ENCODE assay signal across 9 cellular contexts in genomic region chr1:175887981-175888428, GRCh38.
A peak's percentile ranks its signal among the peaks of the same experiment; 100 is the strongest.
DNase-seq lines count a peak whose midpoint lies in the region; ATAC-seq and TF ChIP-seq lines count a peak whose summit lies in the region.
"Had no signal": no experiment of that assay in that cellular context is flagged by ENCODE, and none has a peak within 500 bp of the region (broad histone marks: within the 10 kb centered on the region; RNA-seq: fewer than 3 reads in every experiment).

No MANE protein-coding gene starts in this region.

- no peaks in the 10 kb centered on the region for H3K4me1 Mint-ChIP-seq in activated naive CD8-positive, alpha-beta T cell treated with anti-CD3 and anti-CD28 coated beads, Interleukin-2, amount 10 ng/mL, durations not matched to agents 7 days and 5 days
- H3K4me1 Mint-ChIP-seq: T-cell had no signal

- H3K9me3 Mint-ChIP-seq in activated naive CD8-positive, alpha-beta T cell treated with anti-CD3 and anti-CD28 coated beads, Interleukin-2, amount 10 ng/mL, durations not matched to agents 7 days and 5 days, result no peaks in the 10 kb centered on the region
- H3K9me3 Mint-ChIP-seq: T-cell had no signal

- no peaks in the 10 kb centered on the region for H3K36me3 ChIP-seq in BE2C
- H3K36me3 ChIP-seq in heart left ventricle, result no peaks in the 10 kb centered on the region
- H3K36me3 ChIP-seq in prostate gland, result no peaks in the 10 kb centered on the region

- WGBS in heart left ventricle, 4 donors, result 33 to 37% (median 33%) methylated on average over 17 of the region's 17 CpGs
- 28% methylated on average over 17 of the region's 17 CpGs for WGBS in prostate gland

- ATAC-seq in GM18502 (IDR thresholded peaks at IDR 0.05; ENCODE audit: poor library complexity, unreplicated experiment), result peak; percentile 85
- ATAC-seq in HG02981 (IDR thresholded peaks at IDR 0.05; ENCODE audit: unreplicated experiment), result peak; percentile 88
- ATAC-seq in activated naive CD8-positive, alpha-beta T cell treated with anti-CD3 and anti-CD28 coated beads, Interleukin-2, amount 10 ng/mL, durations not matched to agents 7 days and 5 days (ENCODE audit: low read depth), result peak; percentile 61
- peak; percentile 82 to 97 (median 92) for ATAC-seq in heart left ventricle
- ATAC-seq in GM18873 (IDR thresholded peaks at IDR 0.05; ENCODE audit: low FRiP score, unreplicated experiment), result no peak

- no peaks in the 10 kb centered on the region for H3K27me3 ChIP-seq in BE2C
- no peaks in the 10 kb centered on the region for H3K27me3 ChIP-seq in heart left ventricle
- no peaks in the 10 kb centered on the region for H3K27me3 ChIP-seq in prostate gland (replicated peaks; ENCODE audit: insufficient read depth)

- TF ChIP-seq POLR2A in heart left ventricle (IDR thresholded peaks at IDR 0.05) (no peak), prostate gland (IDR thresholded peaks at IDR 0.05) (no peak)

- H3K4me3 Mint-ChIP-seq in activated naive CD8-positive, alpha-beta T cell treated with anti-CD3 and anti-CD28 coated beads, Interleukin-2, amount 10 ng/mL, durations not matched to agents 7 days and 5 days, result no peak overlapping the region
- H3K4me3 Mint-ChIP-seq: T-cell had no signal

- TF ChIP-seq CTCF in BE2C (IDR thresholded peaks at IDR 0.05; ENCODE audit: low read depth, low read length), result peak; percentile 93
- peak; percentile 64 to 88 (median 78) for TF ChIP-seq CTCF in heart left ventricle (IDR thresholded peaks at IDR 0.05)
- TF ChIP-seq CTCF in prostate gland (IDR thresholded peaks at IDR 0.05), result peak in 3 of 4 experiments; percentile 26 to 52 (median 33)

- POLR2A ChIA-PET in activated naive CD8-positive, alpha-beta T cell treated with anti-CD3 and anti-CD28 coated beads, Interleukin-2, amount 10 ng/mL, durations not matched to agents 7 days and 5 days (lab: Charles Lee), result no interaction called here

- no peak overlapping the region for H3K27ac Mint-ChIP-seq in activated naive CD8-positive, alpha-beta T cell treated with anti-CD3 and anti-CD28 coated beads, Interleukin-2, amount 10 ng/mL, durations not matched to agents 7 days and 5 days
- H3K27ac Mint-ChIP-seq: T-cell had no signal

- DNase-seq in BE2C, result peak; percentile 73
- peak; percentile 50 for DNase-seq in NCI-H2171 (lab: John Stamatoyannopoulos, UW)
- no peak for DNase-seq in activated naive CD8-positive, alpha-beta T cell treated with anti-CD3 and anti-CD28 coated beads, Interleukin-2, amount 10 ng/mL, durations not matched to agents 7 days and 5 days
- DNase-seq in heart left ventricle, result peak; percentile 45 to 68 (median 56)
- DNase-seq in prostate gland (ENCODE audit: low spot score), result no peak

- H3K4me1 ChIP-seq in BE2C, result no peaks in the 10 kb centered on the region
- H3K4me1 ChIP-seq in heart left ventricle, result peaks cover 0 to 10% (median 0%) of the 10 kb centered on the region in 12 donors
- H3K4me1 ChIP-seq in prostate gland (replicated peaks), result no peaks in the 10 kb centered on the region

- no peaks in the 10 kb centered on the region for H3K9me3 ChIP-seq in BE2C
- no peaks in the 10 kb centered on the region for H3K9me3 ChIP-seq in heart left ventricle
- no peaks in the 10 kb centered on the region for H3K9me3 ChIP-seq in prostate gland

- H3K27ac ChIP-seq in heart left ventricle (no peak overlapping the region), prostate gland (no peak overlapping the region)

- H3K27me3 Mint-ChIP-seq in activated naive CD8-positive, alpha-beta T cell treated with anti-CD3 and anti-CD28 coated beads, Interleukin-2, amount 10 ng/mL, durations not matched to agents 7 days and 5 days, result peaks cover 7% of the 10 kb centered on the region
- H3K27me3 Mint-ChIP-seq: T-cell had no signal

- intact Hi-C loops in heart left ventricle (cut with DNase I), result loop anchor here (2.0 to 10.0 kb wide), 10 partner anchors 143 to 736 kb away; partner anchors contain the start of gene TNR (in 1 of the 10)
- intact Hi-C loops in prostate gland (cut with DNase I), result loop anchor here (10.0 kb wide), 2 partner anchors 403 to 733 kb away; no protein-coding TSS in a partner anchor

- H3K4me3 ChIP-seq in BE2C (ENCODE audit: low read depth, low read length) (no peak overlapping the region), heart left ventricle (no peak overlapping the region), prostate gland (no peak overlapping the region)

- no peaks in the 10 kb centered on the region for H3K36me3 Mint-ChIP-seq in activated naive CD8-positive, alpha-beta T cell treated with anti-CD3 and anti-CD28 coated beads, Interleukin-2, amount 10 ng/mL, durations not matched to agents 7 days and 5 days
- H3K36me3 Mint-ChIP-seq: T-cell had no signal

Comparison
In these comparisons a context has a peak if more than half of its experiments do, and no peak if none do; other contexts are left out.
1. DNase-seq: peak in BE2C (single experiment), NCI-H2171 (single experiment) and heart left ventricle (5 of 5); none in activated naive CD8-positive, alpha-beta T cell treated with anti-CD3 and anti-CD28 coated beads, Interleukin-2, amount 10 ng/mL, durations not matched to agents 7 days and 5 days (single experiment) and prostate gland (single experiment).
2. CTCF ChIP-seq: peak in every context shown above with its lines; median percentile 93 in BE2C; 78 in heart left ventricle; 33 in prostate gland.